ENCODE assay signal across 12 cellular contexts in the genomic region with DNA sequence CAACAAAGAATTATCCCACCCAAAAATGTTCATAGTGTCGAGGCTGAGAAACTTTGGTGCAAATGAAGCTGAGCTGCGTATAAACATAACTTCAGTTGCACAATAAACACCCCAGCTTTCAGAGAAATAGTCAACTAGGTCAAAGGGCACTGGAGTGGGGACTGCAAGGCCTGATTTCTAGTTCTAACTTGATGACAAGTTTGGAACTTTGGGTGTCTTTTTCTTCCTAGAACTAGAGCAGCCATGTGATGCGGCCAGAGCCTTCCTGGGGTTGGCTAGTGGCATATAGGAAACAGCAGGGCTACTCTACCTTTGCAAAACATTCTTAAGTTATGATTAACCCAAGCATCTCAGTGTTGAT.
A peak's percentile ranks its signal among the peaks of the same experiment; 100 is the strongest.
DNase-seq lines count a peak whose midpoint lies in the region; ATAC-seq and TF ChIP-seq lines count a peak whose summit lies in the region.
"Had no signal": no experiment of that assay in that cellular context is flagged by ENCODE, and none has a peak within 500 bp of the region (broad histone marks: within the 10 kb centered on the region; RNA-seq: fewer than 3 reads in every experiment).

No MANE protein-coding gene starts in this region.

- H3K36me3 ChIP-seq in gastrocnemius medialis, result no peaks in the 10 kb centered on the region

- in situ Hi-C loops in gastrocnemius medialis (cut with MboI; ENCODE audit: low sequenced_read_pairs in 4 of 4), result no loop called here

- peaks cover 6 to 27% (median 7%) of the 10 kb centered on the region in 3 donors for H3K9me3 Mint-ChIP-seq in T-cell

- H3K4me3 ChIP-seq in fibroblast of the aortic adventitia (ENCODE audit: low read depth, low read length) (no peak overlapping the region), gastrocnemius medialis (no peak overlapping the region)

- H3K4me1 ChIP-seq in gastrocnemius medialis, result peaks cover 0 to 12% of the 10 kb centered on the region in 2 donors

- H3K9me3 ChIP-seq in gastrocnemius medialis, result no peaks in the 10 kb centered on the region

- no peaks in the 10 kb centered on the region for H3K27me3 ChIP-seq in gastrocnemius medialis

- H3K4me3 Mint-ChIP-seq in T-cell, result no peak overlapping the region
- H3K4me3 Mint-ChIP-seq: CD4-positive, alpha-beta memory T cell; WTC11 had no signal

- H3K4me1 Mint-ChIP-seq in T-cell, result peaks cover 32 to 50% (median 34%) of the 10 kb centered on the region in 3 donors
- H3K4me1 Mint-ChIP-seq: WTC11 had no signal

- ATAC-seq in T-cell (replicated peaks in 1 of 4) (no peak), gastrocnemius medialis (no peak), GM19328 (IDR thresholded peaks at IDR 0.05; ENCODE audit: unreplicated experiment) (no peak), HG03025 (IDR thresholded peaks at IDR 0.05; ENCODE audit: low FRiP score, unreplicated experiment) (no peak)
- ATAC-seq: WTC11 had no signal

- TF ChIP-seq CTCF in fibroblast of the aortic adventitia (IDR thresholded peaks at IDR 0.05; ENCODE audit: insufficient read depth, low read length) (no peak), gastrocnemius medialis (IDR thresholded peaks at IDR 0.05 in 4 of 5, conservative IDR thresholded peaks at IDR 0.05 in 1 of 5) (no peak)

- H3K27ac ChIP-seq in gastrocnemius medialis, result peak overlapping the region in 3 of 4 donors; percentile 72 to 82 (median 82)

- peak; percentile 17 for DNase-seq in EH (ENCODE audit: low read depth)
- DNase-seq in T-cell, result no peak
- DNase-seq in fibroblast of the aortic adventitia (ENCODE audit: low read depth), result peak; percentile 44
- DNase-seq in gastrocnemius medialis, result no peak
- no peak for DNase-seq in KG1 (lab: John Stamatoyannopoulos, UW)
- no peak for DNase-seq in hepatic stellate cell (ENCODE audit: low spot score)
- DNase-seq: activated gamma-delta T cell; CD4-positive, alpha-beta memory T cell; small intestine had no signal

- intact Hi-C loops in gastrocnemius medialis (cut with DNase I; ENCODE audit: low total_unique reads), result no loop called here

- H3K27me3 Mint-ChIP-seq in T-cell, result no peaks in the 10 kb centered on the region
- H3K27me3 Mint-ChIP-seq: CD4-positive, alpha-beta memory T cell had no signal

- CTCF ChIA-PET in T-cell (lab: Charles Lee), result interaction anchor here (0.6 to 1.0 kb wide), 3 partner anchors 12 to 1139 kb away, joined by 3 to 4 read pairs (median 3); no protein-coding TSS in a partner anchor

- H3K27ac Mint-ChIP-seq in T-cell, result peak overlapping the region; percentile 43 to 81
- H3K27ac Mint-ChIP-seq: WTC11 had no signal

- no peak for TF ChIP-seq POLR2A in gastrocnemius medialis (IDR thresholded peaks at IDR 0.05)

- H3K36me3 Mint-ChIP-seq in T-cell, result no peaks in the 10 kb centered on the region

- POLR2A ChIA-PET in T-cell (lab: Charles Lee), result no interaction called here

Comparison
In these comparisons a context has a peak if more than half of its experiments do, and no peak if none do; other contexts are left out.
1. DNase-seq: peak in EH (single experiment) and fibroblast of the aortic adventitia (single experiment); none in T-cell (0 of 34), gastrocnemius medialis (0 of 2), KG1 (single experiment) and hepatic stellate cell (single experiment).